25 cellular contexts compared by ENCODE assay signal in the genomic region with DNA sequence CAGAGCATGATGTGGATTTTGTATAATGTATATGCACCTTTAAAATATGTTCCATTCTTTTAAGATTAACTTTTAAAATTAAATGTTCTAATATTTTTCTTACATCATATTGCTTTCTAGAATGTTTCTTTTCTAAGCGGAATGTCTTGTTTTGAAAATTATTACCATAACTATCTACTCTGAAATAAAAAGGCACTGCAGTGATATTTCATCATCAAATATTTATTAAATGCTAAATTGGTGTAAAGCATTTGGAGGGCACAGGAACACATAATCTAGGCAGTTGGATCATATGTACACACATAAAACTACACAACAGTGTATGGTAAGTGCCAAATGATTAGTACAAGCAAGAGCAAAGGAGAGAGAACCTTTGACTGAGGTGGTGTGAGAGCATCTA.
"Had no signal": no experiment of that assay in that cellular context is flagged by ENCODE, and none has a peak within 500 bp of the region (broad histone marks: within the 10 kb centered on the region; RNA-seq: fewer than 3 reads in every experiment).

No MANE protein-coding gene starts in this region.

- H3K4me3 ChIP-seq: left lung, lower lobe of right lung, ovary, right atrium auricular region, skin epidermis, stomach, testis, thyroid gland, transverse colon, upper lobe of left lung, vagina had no signal

- H3K36me3 ChIP-seq: left lung, lower lobe of right lung, ovary, right atrium auricular region, stomach, thyroid gland, transverse colon, upper lobe of left lung, vagina had no signal

- DNase-seq: hypothalamus; immature natural killer cell; kidney; left colon; left lung; lower lobe of right lung; mammary epithelial cell; mesendoderm; naive B cell; ovary; stimulated activated CD4-positive, alpha-beta T cell treated with anti-CD3 and anti-CD28 coated beads, Interleukin-4, amount 100 ng/mL, for 24 hours; stimulated activated naive CD4-positive, alpha-beta T cell treated with Interleukin-2 at 50 U/mL for 16 hours; stomach; testis; thyroid gland; transverse colon; upper lobe of left lung had no signal

- H3K27ac Mint-ChIP-seq: mesothelial cell of epicardium, progenitor cell of endocrine pancreas had no signal

- H3K27me3 ChIP-seq: left lung, ovary, right atrium auricular region, stomach, testis, thyroid gland, transverse colon, upper lobe of left lung, vagina had no signal

- H3K36me3 Mint-ChIP-seq: immature natural killer cell; natural killer cell treated with Interleukin-12 subunit alpha and Interleukin-12 subunit beta and Interleukin-15 and Interleukin-18, amount 100 ng/mL, for 72 hours had no signal

- H3K9me3 ChIP-seq: left lung, lower lobe of right lung, ovary, right atrium auricular region, stomach, testis, thyroid gland, transverse colon, upper lobe of left lung, vagina had no signal

- ATAC-seq: left lung; lower lobe of right lung; natural killer cell treated with Interleukin-12 subunit alpha and Interleukin-12 subunit beta and Interleukin-15 and Interleukin-18, amount 100 ng/mL, for 72 hours; sciatic nerve; stimulated activated memory B cell treated with anti-CD40 and anti-IgM and Interleukin-4, amounts not matched to agents 10 μg/mL and 1 μg/mL and 100 μg/mL, for 72 hours had no signal

- H3K27ac ChIP-seq: left lung, lower lobe of right lung, ovary, right atrium auricular region, skin epidermis, stomach, testis, thyroid gland, transverse colon, upper lobe of left lung, vagina had no signal

- H3K9me3 Mint-ChIP-seq: immature natural killer cell; mesothelial cell of epicardium; naive B cell; natural killer cell treated with Interleukin-12 subunit alpha and Interleukin-12 subunit beta and Interleukin-15 and Interleukin-18, amount 100 ng/mL, for 72 hours; stimulated activated memory B cell treated with anti-CD40 and anti-IgM and Interleukin-4, amounts not matched to agents 10 μg/mL and 1 μg/mL and 100 μg/mL, for 72 hours had no signal

- H3K4me3 Mint-ChIP-seq: immature natural killer cell; mesothelial cell of epicardium; naive B cell; natural killer cell treated with Interleukin-12 subunit alpha and Interleukin-12 subunit beta and Interleukin-15 and Interleukin-18, amount 100 ng/mL, for 72 hours; stimulated activated memory B cell treated with anti-CD40 and anti-IgM and Interleukin-4, amounts not matched to agents 10 μg/mL and 1 μg/mL and 100 μg/mL, for 72 hours had no signal

- H3K27me3 Mint-ChIP-seq: naive B cell; natural killer cell treated with Interleukin-12 subunit alpha and Interleukin-12 subunit beta and Interleukin-15 and Interleukin-18, amount 100 ng/mL, for 72 hours; progenitor cell of endocrine pancreas; stimulated activated memory B cell treated with anti-CD40 and anti-IgM and Interleukin-4, amounts not matched to agents 10 μg/mL and 1 μg/mL and 100 μg/mL, for 72 hours had no signal
